ENCODE assay signal across 8 cellular contexts in the genomic region with DNA sequence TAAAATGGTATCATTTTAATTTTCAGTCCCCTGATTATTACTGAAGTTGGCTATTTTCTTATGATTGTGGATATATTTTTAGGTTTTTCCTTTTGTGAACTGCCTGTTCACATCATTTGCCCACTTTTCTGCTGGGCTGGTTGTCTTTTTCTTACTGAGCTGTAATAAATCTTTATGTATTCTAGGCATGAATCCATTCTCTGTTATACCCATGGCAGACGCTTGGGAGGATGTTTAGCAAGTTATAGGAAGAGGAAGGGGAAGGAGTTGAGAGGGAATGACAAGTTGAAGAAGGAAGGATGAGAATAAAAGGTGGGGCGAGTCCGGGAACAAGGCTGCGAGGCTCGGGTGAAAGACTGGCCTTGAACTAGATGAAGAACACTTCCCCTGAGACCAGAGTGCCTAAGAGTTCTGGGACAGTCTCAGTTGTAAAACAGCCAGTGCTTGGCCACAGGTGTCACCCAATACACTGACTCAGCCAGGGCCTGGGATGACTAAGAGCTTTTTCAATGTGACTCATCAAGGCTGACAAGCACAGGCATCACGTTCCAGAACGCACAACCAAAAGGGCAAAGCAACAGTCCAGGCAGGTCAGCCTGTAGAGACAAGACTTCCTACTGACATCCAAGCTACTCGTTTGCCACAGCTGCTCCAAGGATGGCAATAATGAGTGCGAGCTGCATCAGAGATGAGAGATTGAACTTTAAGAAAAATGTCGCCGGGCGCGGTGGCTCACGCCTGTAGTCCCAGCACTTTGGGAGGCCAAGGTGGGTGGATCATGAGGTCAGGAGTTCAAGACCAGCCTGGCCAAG. TPM values are rescaled to one million over a fixed set of nuclear protein-coding genes. Genes with fewer than 3 reads are reported as not detected.
DNase-seq lines count a peak whose midpoint lies in the region; ATAC-seq, FAIRE-seq and TF ChIP-seq lines count a peak whose summit lies in the region.

No MANE protein-coding gene starts in this region.

- DNase-seq in SIG-M5 treated with dmso at 0.1 percent for 504 hours (lab: John Stamatoyannopoulos, UW; ENCODE audit: unreplicated experiment) (peak; percentile 72), SIG-M5 (lab: John Stamatoyannopoulos, UW) (no peak), NCI-H226 (peak; percentile 77), kidney epithelial cell (ENCODE audit: low read depth) (peak; percentile 95), stromal cell of bone marrow (ENCODE audit: low read depth) (peak; percentile 90), frontal cortex (ENCODE audit: low spot score in 2 of 2) (no peak)
- peak; percentile 23 for DNase-seq in activated T-helper 9 cell treated with anti-CD3 and anti-CD28 coated beads, Interleukin-2, amount 50 U/mL, for 16 hours (ENCODE audit: low read depth)

- peak; percentile 87 for ATAC-seq in HG02642 (IDR thresholded peaks at IDR 0.05; ENCODE audit: poor library complexity, unreplicated experiment)

- H3K4me3 ChIP-seq in kidney epithelial cell (ENCODE audit: low read depth, low read length): no peak overlapping the region

- no peaks in the 10 kb centered on the region for H3K36me3 ChIP-seq in kidney epithelial cell (ENCODE audit: control insufficient read depth, insufficient read depth, low read length)

- no peak for TF ChIP-seq CTCF in kidney epithelial cell (IDR thresholded peaks at IDR 0.05; ENCODE audit: insufficient read depth, low read length, poor library complexity, severe bottlenecking)

- no peak for FAIRE-seq in frontal cortex (lab: Jason Lieb, UNC)

- H3K27me3 ChIP-seq in kidney epithelial cell (ENCODE audit: control insufficient read depth, insufficient read depth, low read length): no peaks in the 10 kb centered on the region

RNA-seq across cellular contexts. Expression of a gene that starts 35.2 kb away (rescaled TPM):
- 53.5 and 72.3 TPM in 2 replicates for total RNA-seq in kidney epithelial cell
- total RNA-seq in frontal cortex: 44.0 TPM

RNA-seq across cellular contexts. Expression of a gene that starts 48.8 kb away (rescaled TPM):
- total RNA-seq in kidney epithelial cell (45.2 and 52.7 TPM in 2 replicates), frontal cortex (9.8 TPM)

Comparison
In these comparisons a context has a peak if more than half of its experiments do, and no peak if none do; other contexts are left out.
1. DNase-seq: peak in SIG-M5 treated with dmso at 0.1 percent for 504 hours (single experiment), NCI-H226 (single experiment), activated T-helper 9 cell treated with anti-CD3 and anti-CD28 coated beads, Interleukin-2, amount 50 U/mL, for 16 hours (single experiment), kidney epithelial cell (single experiment) and stromal cell of bone marrow (single experiment); none in SIG-M5 (single experiment) and frontal cortex (0 of 2).